Comparison of ENCODE assay signal across 1 cellular context in genomic region chr4:182418054-182418734, GRCh38.
TF ChIP-seq lines count a peak whose summit lies in the region.

No MANE protein-coding gene starts in this region.

TF ChIP-seq in IMR-90, 13 proteins besides CTCF, POLR2A, EP300 and RAD21:
- no peak for TF ChIP-seq NFE2L2 (IDR thresholded peaks at IDR 0.05; ENCODE audit: low read depth, low read length)
- TF ChIP-seq MXI1 (IDR thresholded peaks at IDR 0.05; ENCODE audit: borderline replicate concordance, low read depth, low read length), result no peak
- TF ChIP-seq SMC3 (IDR thresholded peaks at IDR 0.05; ENCODE audit: low read depth, low read length), result no peak
- no peak for TF ChIP-seq RFX5 (IDR thresholded peaks at IDR 0.05; ENCODE audit: low read depth, low read length)
- TF ChIP-seq USF2 (IDR thresholded peaks at IDR 0.05; ENCODE audit: low read depth, low read length), result no peak
